11 cellular contexts compared by ENCODE assay signal in genomic region chr1:153881764-153882163, GRCh38. TPM values are rescaled to one million over a fixed set of nuclear protein-coding genes. Genes with fewer than 3 reads are reported as not detected.
DNase-seq lines count a peak whose midpoint lies in the region; ATAC-seq, FAIRE-seq and TF ChIP-seq lines count a peak whose summit lies in the region.
"Had no signal": no experiment of that assay in that cellular context is flagged by ENCODE, and none has a peak within 500 bp of the region (broad histone marks: within the 10 kb centered on the region; RNA-seq: fewer than 3 reads in every experiment).

No MANE protein-coding gene starts in this region.

- H3K4me2 ChIP-seq in SU-DHL-6 (ENCODE audit: low read depth, low read length, poor library complexity, severe bottlenecking): peak overlapping the region; percentile 31
- H3K4me2 ChIP-seq in HepG2 (ENCODE audit: low read depth, low read length): no peak overlapping the region

- WGBS in HepG2 (ENCODE audit: low lambda C conversion rate): 84% methylated on average over 9 of the region's 9 CpGs

- no peaks in the 10 kb centered on the region for H3K9me2 ChIP-seq in SU-DHL-6 (replicated peaks; ENCODE audit: insufficient read depth, low read length)

- CTCF ChIA-PET in HepG2 (lab: Yijun Ruan, JAX; ENCODE audit: low intra/inter-chr PET ratio, low total read pairs): no interaction called here
- CTCF ChIA-PET in MCF 10A (lab: Yijun Ruan, JAX): interaction anchor here (1.3 to 1.9 kb wide), 3 partner anchors 39 to 85 kb away, joined by 4 to 7 read pairs (median 5); partner anchors contain the start of gene DENND4B
- CTCF ChIA-PET in activated CD4-positive, alpha-beta memory T cell treated with anti-CD3 and anti-CD28 coated beads, Interleukin-2, amount 10 ng/mL, durations not matched to agents 7 days and 5 days (lab: Charles Lee): no interaction called here

- peak overlapping the region; percentile 29 for H3K27ac ChIP-seq in SU-DHL-6 (ENCODE audit: low read depth, low read length)
- no peak overlapping the region for H3K27ac ChIP-seq in HepG2 (ENCODE audit: extremely low read length, insufficient read depth, low read length)

- no peak for FAIRE-seq in HepG2 (lab: Jason Lieb, UNC)
- FAIRE-seq: G401.6, islet of Langerhans had no signal

- no peaks in the 10 kb centered on the region for H3K27me3 Mint-ChIP-seq in MCF 10A (ENCODE audit: insufficient read depth, unreplicated experiment)
- H3K27me3 Mint-ChIP-seq in activated CD4-positive, alpha-beta memory T cell treated with anti-CD3 and anti-CD28 coated beads, Interleukin-2, amount 10 ng/mL, durations not matched to agents 7 days and 5 days: no peaks in the 10 kb centered on the region

- H2AFZ ChIP-seq in SU-DHL-6 (ENCODE audit: low read depth, low read length, severe bottlenecking) (no peak overlapping the region), HepG2 (ENCODE audit: low read length) (no peak overlapping the region)

- H3K79me2 ChIP-seq in SU-DHL-6 (ENCODE audit: insufficient read depth, low read length) (peaks cover 96% of the 10 kb centered on the region), HepG2 (ENCODE audit: insufficient read depth, low read length) (peaks cover 53% of the 10 kb centered on the region)

- intact Hi-C loops in HepG2 (cut with micrococcal nuclease; ENCODE audit: unreplicated experiment): no loop called here
- intact Hi-C loops in MCF 10A (cut with micrococcal nuclease): no loop called here

- BruUV-seq in HepG2 (replicated peaks; lab: Mats Ljungman, UMichigan) (TSS peak; percentile 26), MCF 10A (replicated peaks; lab: Mats Ljungman, UMichigan) (no TSS peak)

- ATAC-seq in HepG2: no peak
- no peak for ATAC-seq in HG02885 (IDR thresholded peaks at IDR 0.05; ENCODE audit: poor library complexity, unreplicated experiment)

- in situ Hi-C loops in HepG2 (cut with HindIII; ENCODE audit: extremely low pct_ligation_motif_present, low pct_unique_long_range_greater_than_20kb): no loop called here

- TF ChIP-seq EP300 in HepG2 (IDR thresholded peaks at IDR 0.05; ENCODE audit: low read depth in 2 of 2, low read length in 2 of 2) (no peak), HepG2 (CRISPR knock-in tag; IDR thresholded peaks at IDR 0.05; ENCODE audit: borderline replicate concordance) (no peak)

- H3F3A ChIP-seq in SU-DHL-6 (ENCODE audit: insufficient read depth): peaks cover 29% of the 10 kb centered on the region

- H3K9ac ChIP-seq in SU-DHL-6 (ENCODE audit: low read length): no peak overlapping the region
- no peak overlapping the region for H3K9ac ChIP-seq in HepG2 (ENCODE audit: insufficient read depth, low read depth, low read length)

- H3K4me3 Mint-ChIP-seq in MCF 10A (ENCODE audit: unreplicated experiment): no peak overlapping the region
- H3K4me3 Mint-ChIP-seq in activated CD4-positive, alpha-beta memory T cell treated with anti-CD3 and anti-CD28 coated beads, Interleukin-2, amount 10 ng/mL, durations not matched to agents 7 days and 5 days: no peak overlapping the region
- H3K4me3 Mint-ChIP-seq: stimulated activated effector memory CD8-positive, alpha-beta T cell treated with anti-CD3 and anti-CD28 coated beads, Interleukin-12 subunit alpha, Interleukin-12 subunit beta, amount 100 ng/mL, for 72 hours had no signal

- no peaks in the 10 kb centered on the region for H3K4me1 Mint-ChIP-seq in MCF 10A (ENCODE audit: insufficient read depth, unreplicated experiment)
- H3K4me1 Mint-ChIP-seq in activated CD4-positive, alpha-beta memory T cell treated with anti-CD3 and anti-CD28 coated beads, Interleukin-2, amount 10 ng/mL, durations not matched to agents 7 days and 5 days: peaks cover 2% of the 10 kb centered on the region
- H3K4me1 Mint-ChIP-seq: stimulated activated effector memory CD8-positive, alpha-beta T cell treated with anti-CD3 and anti-CD28 coated beads, Interleukin-12 subunit alpha, Interleukin-12 subunit beta, amount 100 ng/mL, for 72 hours had no signal

- DNase-seq in AG09309 (ENCODE audit: low read depth) (no peak), NCI-H1417 (lab: John Stamatoyannopoulos, UW) (peak; percentile 81 to 94 (median 83)), HepG2 (ENCODE audit: low spot score) (no peak), MCF 10A (ENCODE audit: unreplicated experiment) (no peak), SW 1271 (lab: John Stamatoyannopoulos, UW) (no peak)
- DNase-seq in activated CD4-positive, alpha-beta memory T cell treated with anti-CD3 and anti-CD28 coated beads, Interleukin-2, amount 10 ng/mL, durations not matched to agents 7 days and 5 days: no peak

- H3K27ac Mint-ChIP-seq in MCF 10A (ENCODE audit: low read depth, unreplicated experiment): no peak overlapping the region
- no peak overlapping the region for H3K27ac Mint-ChIP-seq in activated CD4-positive, alpha-beta memory T cell treated with anti-CD3 and anti-CD28 coated beads, Interleukin-2, amount 10 ng/mL, durations not matched to agents 7 days and 5 days
- H3K27ac Mint-ChIP-seq: stimulated activated effector memory CD8-positive, alpha-beta T cell treated with anti-CD3 and anti-CD28 coated beads, Interleukin-12 subunit alpha, Interleukin-12 subunit beta, amount 100 ng/mL, for 72 hours had no signal

- POLR2A ChIA-PET in HepG2 (lab: Yijun Ruan, JAX) (no interaction called here), MCF 10A (lab: Yijun Ruan, JAX) (interaction anchor here (0.9 to 4.1 kb wide), 11 partner anchors 14 to 108 kb away, joined by 3 to 26 read pairs (median 3); partner anchors contain the start of genes CREB3L4, GATAD2B and JTB)
- POLR2A ChIA-PET in activated CD4-positive, alpha-beta memory T cell treated with anti-CD3 and anti-CD28 coated beads, Interleukin-2, amount 10 ng/mL, durations not matched to agents 7 days and 5 days (lab: Charles Lee): no interaction called here

- H4K20me1 ChIP-seq in SU-DHL-6 (ENCODE audit: low read depth, low read length) (no peaks in the 10 kb centered on the region), HepG2 (ENCODE audit: insufficient read depth, low read length) (peaks cover 8% of the 10 kb centered on the region; the same call in 1 of the 2 replicates)

- no peaks in the 10 kb centered on the region for H3K27me3 ChIP-seq in SU-DHL-6 (ENCODE audit: low read length)
- no peaks in the 10 kb centered on the region for H3K27me3 ChIP-seq in HepG2 (ENCODE audit: control insufficient read depth in 1 of 2, insufficient read depth in 2 of 2, low read length in 2 of 2)

- no peak for TF ChIP-seq CTCF in AG09309 (IDR thresholded peaks at IDR 0.05; ENCODE audit: control insufficient read depth, insufficient read depth, low read depth, low read length, missing control alignments)
- TF ChIP-seq CTCF in SU-DHL-6 (IDR thresholded peaks at IDR 0.05; ENCODE audit: insufficient read depth, low read length, poor library complexity, severe bottlenecking): no peak
- no peak for TF ChIP-seq CTCF in HepG2 (CRISPR knock-in tag; IDR thresholded peaks at IDR 0.05)
- TF ChIP-seq CTCF in MCF 10A (IDR thresholded peaks at IDR 0.05; ENCODE audit: unreplicated experiment): no peak

- no peaks in the 10 kb centered on the region for H3K9me3 Mint-ChIP-seq in MCF 10A (ENCODE audit: unreplicated experiment)
- no peaks in the 10 kb centered on the region for H3K9me3 Mint-ChIP-seq in activated CD4-positive, alpha-beta memory T cell treated with anti-CD3 and anti-CD28 coated beads, Interleukin-2, amount 10 ng/mL, durations not matched to agents 7 days and 5 days
- H3K9me3 Mint-ChIP-seq: stimulated activated effector memory CD8-positive, alpha-beta T cell treated with anti-CD3 and anti-CD28 coated beads, Interleukin-12 subunit alpha, Interleukin-12 subunit beta, amount 100 ng/mL, for 72 hours had no signal

- peaks cover 23% of the 10 kb centered on the region for H3K4me1 ChIP-seq in HepG2 (ENCODE audit: insufficient read depth, low read length)

- TF ChIP-seq POLR2A in HepG2 (IDR thresholded peaks at IDR 0.05; ENCODE audit: insufficient read depth in 1 of 2, low read depth in 2 of 2, low read length in 2 of 2): no peak

- no peaks in the 10 kb centered on the region for H3K9me3 ChIP-seq in SU-DHL-6 (ENCODE audit: insufficient read depth, low read length)
- no peaks in the 10 kb centered on the region for H3K9me3 ChIP-seq in HepG2 (ENCODE audit: low read length)

- H3K36me3 Mint-ChIP-seq in MCF 10A (ENCODE audit: insufficient read depth, unreplicated experiment): peaks cover 26% of the 10 kb centered on the region
- peaks cover 3% of the 10 kb centered on the region for H3K36me3 Mint-ChIP-seq in activated CD4-positive, alpha-beta memory T cell treated with anti-CD3 and anti-CD28 coated beads, Interleukin-2, amount 10 ng/mL, durations not matched to agents 7 days and 5 days (ENCODE audit: low read depth)

- H3K36me3 ChIP-seq in SU-DHL-6 (ENCODE audit: low read length) (no peaks in the 10 kb centered on the region), HepG2 (replicated peaks in 1 of 2; ENCODE audit: control insufficient read depth in 1 of 2, insufficient read depth in 2 of 2, low read length in 2 of 2) (0 out of 5 replicates have a peak, but pooled peaks cover 0 to 2% of the 10 kb centered on the region in 2 experiments)

- TF ChIP-seq RAD21 in HepG2 (CRISPR knock-in tag; IDR thresholded peaks at IDR 0.05): no peak

- peak overlapping the region; percentile 18 for H3K4me3 ChIP-seq in AG09309 (ENCODE audit: control insufficient read depth, low read depth, low read length)
- H3K4me3 ChIP-seq in SU-DHL-6 (ENCODE audit: insufficient read depth, low read length, poor library complexity, severe bottlenecking): no peak overlapping the region
- no peak overlapping the region for H3K4me3 ChIP-seq in HepG2 (replicated peaks in 1 of 3; ENCODE audit: insufficient read depth in 1 of 3, low read depth in 2 of 3, low read length in 3 of 3)

RNA-seq across cellular contexts. Expression of gene GATAD2B, which starts 41.0 kb away (rescaled TPM):
- total RNA-seq in HepG2 (2016; rRNA removed; fragmentation: Illumina TruSeq; extraction: Trizol) (3.2 and 5.3 TPM in 2 replicates), MCF 10A (2022) (95.5 and 108 TPM in 2 replicates)
- total RNA-seq in HepG2 (2016; cell fraction: cytosol; rRNA removed; fragmentation: Illumina TruSeq; extraction: Trizol; ENCODE audit: low read depth): 2.7 and 3.0 TPM in 2 replicates
- 2.9 and 4.8 TPM in 2 replicates for total RNA-seq in HepG2 (2016; cell fraction: insoluble cytoplasmic fraction; rRNA removed; fragmentation: Illumina TruSeq; extraction: Trizol)
- 2.6 and 2.9 TPM in 2 replicates for total RNA-seq in HepG2 (2016; cell fraction: membrane; rRNA removed; fragmentation: Illumina TruSeq; extraction: Trizol)
- 5.6 and 7.4 TPM in 2 replicates for total RNA-seq in HepG2 (2016; cell fraction: nucleus; rRNA removed; fragmentation: Illumina TruSeq; extraction: Trizol)
- polyA plus RNA-seq in HepG2 (2011; rRNA removed): 5.1 and 5.2 TPM in 2 replicates
- 2.3 and 2.4 TPM in 2 replicates for polyA plus RNA-seq in HepG2 (2011; cell fraction: cytosol; rRNA removed)
- polyA plus RNA-seq in HepG2 (2011; cell fraction: nucleus; rRNA removed): 6.7 and 6.9 TPM in 2 replicates
- 5.4 and 5.6 TPM in 2 replicates for polyA plus RNA-seq in HepG2 (2012)
- 0.17 TPM in 2 replicates for polyA plus RNA-seq in HepG2 (2016; cell fraction: cytosol; fragmentation: Illumina TruSeq; extraction: Trizol; ENCODE audit: low read depth)
- polyA plus RNA-seq in HepG2 (2016; cell fraction: insoluble cytoplasmic fraction; fragmentation: Illumina TruSeq; extraction: Trizol; ENCODE audit: low read depth): 4.0 and 4.9 TPM in 2 replicates
- polyA plus RNA-seq in HepG2 (2016; cell fraction: membrane; fragmentation: Illumina TruSeq; extraction: Trizol; ENCODE audit: low read depth): 0.62 and 0.83 TPM in 2 replicates
- 7.9 and 9.9 TPM in 2 replicates for polyA plus RNA-seq in HepG2 (2016; cell fraction: nucleus; fragmentation: Illumina TruSeq; extraction: Trizol; ENCODE audit: insufficient read depth, low read depth)
- 8.7 and 32.1 TPM in 2 replicates for polyA minus RNA-seq in HepG2 (2011; rRNA and poly(A)+ RNA removed; ENCODE audit: low replicate concordance)
- polyA minus RNA-seq in HepG2 (2011; cell fraction: cytosol; rRNA and poly(A)+ RNA removed): 8.6 and 11.1 TPM in 2 replicates
- 7.9 and 9.0 TPM in 2 replicates for polyA minus RNA-seq in HepG2 (2011; cell fraction: nucleus; rRNA and poly(A)+ RNA removed)
- total RNA-seq in activated CD4-positive, alpha-beta memory T cell treated with anti-CD3 and anti-CD28 coated beads, Interleukin-2, amount 10 ng/mL, durations not matched to agents 7 days and 5 days: 10 to 100 TPM; 70.8 to 71.1 TPM

Comparison
In these comparisons a context has a peak if more than half of its experiments do, and no peak if none do; other contexts are left out.
1. DNase-seq: peak in NCI-H1417 (3 of 3); none in AG09309 (single experiment), HepG2 (single experiment), MCF 10A (single experiment), activated CD4-positive, alpha-beta memory T cell treated with anti-CD3 and anti-CD28 coated beads, Interleukin-2, amount 10 ng/mL, durations not matched to agents 7 days and 5 days (single experiment) and SW 1271 (0 of 2).
2. RNA of gene GATAD2B, which starts 41.0 kb away (total RNA-seq): 95.5 to 108 TPM in MCF 10A and 70.8 to 71.1 TPM in activated CD4-positive, alpha-beta memory T cell treated with anti-CD3 and anti-CD28 coated beads, Interleukin-2, amount 10 ng/mL, durations not matched to agents 7 days and 5 days; 2.6 to 7.4 TPM in HepG2; every median in the first group is over 4 times any median in the second.